ENCODE assay signal across 1 cellular context in the genomic region with DNA sequence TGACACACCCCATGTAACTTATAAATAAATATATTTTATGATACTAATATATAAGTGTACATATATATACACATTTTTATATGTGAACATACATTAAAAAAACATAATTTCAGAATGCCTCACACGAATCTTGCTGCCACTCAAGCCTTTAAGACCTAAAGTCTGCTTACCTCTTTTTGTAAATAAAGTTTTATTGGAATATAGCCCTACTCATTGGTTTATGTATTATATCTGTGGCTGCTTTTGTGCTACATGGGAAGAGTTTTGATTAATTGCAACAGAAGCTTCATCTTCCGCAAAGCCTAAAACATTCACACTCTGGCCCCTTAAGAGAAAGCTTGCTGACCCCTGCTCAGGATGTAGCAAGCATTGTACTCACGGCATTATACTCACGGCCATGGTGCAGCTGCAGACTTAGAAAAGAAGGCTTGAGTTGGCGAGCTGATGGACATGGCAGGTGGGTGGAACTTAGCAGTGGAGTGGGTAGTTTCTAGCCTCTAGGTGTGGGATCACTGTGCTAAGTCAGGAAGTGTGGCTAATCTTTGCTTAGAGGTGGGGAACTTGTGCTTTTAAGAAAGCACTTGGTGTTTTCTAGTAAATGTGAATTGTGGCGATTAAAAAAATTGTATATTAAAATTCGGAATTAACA.
TF ChIP-seq lines count a peak whose summit lies in the region.

No MANE protein-coding gene starts in this region.

TF ChIP-seq in WTC11, 78 proteins besides CTCF, POLR2A, EP300 and RAD21 (continued from another document):
- TF ChIP-seq, protein P1, sequence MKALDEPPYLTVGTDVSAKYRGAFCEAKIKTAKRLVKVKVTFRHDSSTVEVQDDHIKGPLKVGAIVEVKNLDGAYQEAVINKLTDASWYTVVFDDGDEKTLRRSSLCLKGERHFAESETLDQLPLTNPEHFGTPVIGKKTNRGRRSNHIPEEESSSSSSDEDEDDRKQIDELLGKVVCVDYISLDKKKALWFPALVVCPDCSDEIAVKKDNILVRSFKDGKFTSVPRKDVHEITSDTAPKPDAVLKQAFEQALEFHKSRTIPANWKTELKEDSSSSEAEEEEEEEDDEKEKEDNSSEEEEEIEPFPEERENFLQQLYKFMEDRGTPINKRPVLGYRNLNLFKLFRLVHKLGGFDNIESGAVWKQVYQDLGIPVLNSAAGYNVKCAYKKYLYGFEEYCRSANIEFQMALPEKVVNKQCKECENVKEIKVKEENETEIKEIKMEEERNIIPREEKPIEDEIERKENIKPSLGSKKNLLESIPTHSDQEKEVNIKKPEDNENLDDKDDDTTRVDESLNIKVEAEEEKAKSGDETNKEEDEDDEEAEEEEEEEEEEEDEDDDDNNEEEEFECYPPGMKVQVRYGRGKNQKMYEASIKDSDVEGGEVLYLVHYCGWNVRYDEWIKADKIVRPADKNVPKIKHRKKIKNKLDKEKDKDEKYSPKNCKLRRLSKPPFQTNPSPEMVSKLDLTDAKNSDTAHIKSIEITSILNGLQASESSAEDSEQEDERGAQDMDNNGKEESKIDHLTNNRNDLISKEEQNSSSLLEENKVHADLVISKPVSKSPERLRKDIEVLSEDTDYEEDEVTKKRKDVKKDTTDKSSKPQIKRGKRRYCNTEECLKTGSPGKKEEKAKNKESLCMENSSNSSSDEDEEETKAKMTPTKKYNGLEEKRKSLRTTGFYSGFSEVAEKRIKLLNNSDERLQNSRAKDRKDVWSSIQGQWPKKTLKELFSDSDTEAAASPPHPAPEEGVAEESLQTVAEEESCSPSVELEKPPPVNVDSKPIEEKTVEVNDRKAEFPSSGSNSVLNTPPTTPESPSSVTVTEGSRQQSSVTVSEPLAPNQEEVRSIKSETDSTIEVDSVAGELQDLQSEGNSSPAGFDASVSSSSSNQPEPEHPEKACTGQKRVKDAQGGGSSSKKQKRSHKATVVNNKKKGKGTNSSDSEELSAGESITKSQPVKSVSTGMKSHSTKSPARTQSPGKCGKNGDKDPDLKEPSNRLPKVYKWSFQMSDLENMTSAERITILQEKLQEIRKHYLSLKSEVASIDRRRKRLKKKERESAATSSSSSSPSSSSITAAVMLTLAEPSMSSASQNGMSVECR (CRISPR knock-in tag; IDR thresholded peaks at IDR 0.05; ENCODE audit: borderline replicate concordance): no peak
